Comparison of ENCODE assay signal across 9 cellular contexts in genomic region chr1:58891347-58891746, GRCh38.
"Had no signal": no experiment of that assay in that cellular context is flagged by ENCODE, and none has a peak within 500 bp of the region (broad histone marks: within the 10 kb centered on the region; RNA-seq: fewer than 3 reads in every experiment).

No MANE protein-coding gene starts in this region.

- H3K27ac ChIP-seq: GM23248, HL-60 had no signal

- H3K36me3 Mint-ChIP-seq: IgD-negative memory B cell had no signal

- H3K27ac Mint-ChIP-seq: HFFc6 had no signal

- H3K9ac ChIP-seq: GM23248 had no signal

- H3K4me3 Mint-ChIP-seq: HFFc6, IgD-negative memory B cell had no signal

- H3K4me3 ChIP-seq: GM23248, HAP-1 had no signal

- ATAC-seq: HCT116, HepG2 had no signal

- H3K36me3 ChIP-seq: HAP-1 had no signal

- H2AFZ ChIP-seq: GM23248 had no signal

- DNase-seq: GM23248, GOT3, H7, HFFc6 had no signal

- H3K4me1 ChIP-seq: HAP-1 had no signal

- H3K9me3 ChIP-seq: HAP-1 had no signal

- H3K9me3 Mint-ChIP-seq: HFFc6, IgD-negative memory B cell had no signal
